8 cellular contexts compared by ENCODE assay signal in genomic region chr18:50280707-50281294, GRCh38. TPM values are rescaled to one million over a fixed set of nuclear protein-coding genes. Genes with fewer than 3 reads are reported as not detected.
A peak's percentile ranks its signal among the peaks of the same experiment; 100 is the strongest.
DNase-seq lines count a peak whose midpoint lies in the region; ATAC-seq, FAIRE-seq and TF ChIP-seq lines count a peak whose summit lies in the region.

No MANE protein-coding gene starts in this region.

- no peak for TF ChIP-seq CTCF in right atrium auricular region (IDR thresholded peaks at IDR 0.05)
- no peak for TF ChIP-seq CTCF in bronchial epithelial cell (IDR thresholded peaks at IDR 0.05; ENCODE audit: insufficient read depth, low read length, severe bottlenecking)

- intact Hi-C loops in left cardiac atrium (cut with DNase I) (no loop called here), aorta (cut with DNase I) (loop anchor here (10.0 kb wide), 4 partner anchors 94 to 914 kb away; partner anchors contain the start of genes SKA1 (in 2 of the 2), ACAA2 (in 1 of the 2), MEX3C (in 1 of the 2) and RPL17 (in 1 of the 2))

- peaks cover 0 to 29% of the 10 kb centered on the region in 2 donors for H3K4me1 ChIP-seq in right atrium auricular region
- peaks cover 24% of the 10 kb centered on the region for H3K4me1 ChIP-seq in mononuclear cell (ENCODE audit: insufficient read depth, low read length)
- H3K4me1 ChIP-seq in aorta (ENCODE audit: control insufficient read depth in 1 of 2, insufficient read depth in 2 of 2, low read length in 2 of 2): peaks cover 0 to 3% of the 10 kb centered on the region in 2 donors

- H3K9me3 ChIP-seq in right atrium auricular region (no peaks in the 10 kb centered on the region), mononuclear cell (ENCODE audit: low read depth, low read length) (no peaks in the 10 kb centered on the region), aorta (ENCODE audit: control insufficient read depth, low read length) (no peaks in the 10 kb centered on the region)

- FAIRE-seq in bronchial epithelial cell (lab: Jason Lieb, UNC): no peak

- no peaks in the 10 kb centered on the region for H3K27me3 ChIP-seq in right atrium auricular region
- H3K27me3 ChIP-seq in bronchial epithelial cell (ENCODE audit: control insufficient read depth, insufficient read depth, low read length): no peaks in the 10 kb centered on the region
- no peaks in the 10 kb centered on the region for H3K27me3 ChIP-seq in mononuclear cell (ENCODE audit: insufficient read depth, low read length)
- H3K27me3 ChIP-seq in aorta (ENCODE audit: control insufficient read depth in 1 of 2, insufficient read depth in 2 of 2, low read length in 1 of 2): no peaks in the 10 kb centered on the region

- DNase-seq in right atrium auricular region (ENCODE audit: low spot score): no peak
- no peak for DNase-seq in left cardiac atrium
- no peak for DNase-seq in bronchial epithelial cell (ENCODE audit: low read depth)
- DNase-seq in aorta: no peak
- no peak for DNase-seq in middle frontal gyrus (ENCODE audit: extremely low spot score, low spot score)
- no peak for DNase-seq in EL

- peaks cover 65% of the 10 kb centered on the region for H3K36me3 ChIP-seq in right atrium auricular region
- peaks cover 32% of the 10 kb centered on the region for H3K36me3 ChIP-seq in bronchial epithelial cell (ENCODE audit: control insufficient read depth, insufficient read depth, low read length)
- H3K36me3 ChIP-seq in aorta (ENCODE audit: control insufficient read depth in 1 of 2, insufficient read depth in 2 of 2, low read length in 1 of 2): peaks cover 0 to 13% of the 10 kb centered on the region in 2 donors

- 1% methylated on average over 16 of the region's 16 CpGs for WGBS in aorta, 2 donors

- ATAC-seq in left cardiac atrium: no peak
- no peak for ATAC-seq in aorta (ENCODE audit: low FRiP score)
- no peak for ATAC-seq in GM19455 (IDR thresholded peaks at IDR 0.05; ENCODE audit: unreplicated experiment)

- H3K27ac ChIP-seq in right atrium auricular region (peak overlapping the region; percentile 86 to 92), aorta (ENCODE audit: low read depth in 1 of 2, low read length in 2 of 2) (peak overlapping the region in 1 of 2 donors; percentile 75)

- H3K4me3 ChIP-seq in right atrium auricular region (peak overlapping the region; percentile 84 to 92), bronchial epithelial cell (ENCODE audit: low read depth, low read length) (peak overlapping the region; percentile 87), mononuclear cell (ENCODE audit: low read length) (peak overlapping the region; percentile 97), aorta (ENCODE audit: low read length in 2 of 2) (peak overlapping the region; percentile 33 to 80)

RNA-seq across cellular contexts. Expression of gene MBD1, which starts 0.5 kb away (rescaled TPM):
- total RNA-seq in right atrium auricular region (10 to 100 TPM; 47.9 to 77.1 TPM), left cardiac atrium (10 to 100 TPM; 47.5 to 60.7 TPM), bronchial epithelial cell (127 and 221 TPM in 2 replicates), mononuclear cell (41.6 TPM), aorta (10 to 100 TPM; 62.1 to 76.6 TPM)
- 10 to 100 TPM; 24.4 to 58.3 TPM for polyA plus RNA-seq in aorta

RNA-seq across cellular contexts. Expression of gene CXXC1, which starts 6.7 kb away (rescaled TPM):
- 10 to 100 TPM; 17.1 to 38.3 TPM for total RNA-seq in right atrium auricular region
- total RNA-seq in left cardiac atrium: 10 to 100 TPM; 33.6 to 37.1 TPM
- 32.6 and 40.1 TPM in 2 replicates for total RNA-seq in bronchial epithelial cell
- total RNA-seq in mononuclear cell: 46.9 TPM
- total RNA-seq in aorta: 10 to 100 TPM; 54.3 to 74.0 TPM
- polyA plus RNA-seq in aorta: 100 to 1,000 TPM in 1 of 2 donors, 10 to 100 TPM in 1; 33.2 to 169 TPM

RNA-seq across cellular contexts. Expression of gene CFAP53, which starts 14.5 kb away (rescaled TPM):
- under 1 TPM in 1 of 2 donors, not detected in 1; 0.30 TPM for total RNA-seq in right atrium auricular region
- under 1 TPM; 0.18 to 0.35 TPM for total RNA-seq in left cardiac atrium
- 0.26 and 1.3 TPM in 2 replicates for total RNA-seq in bronchial epithelial cell
- total RNA-seq in mononuclear cell: not detected
- under 1 TPM; 0.39 to 0.49 TPM for total RNA-seq in aorta
- polyA plus RNA-seq in aorta: under 1 TPM in 1 of 2 donors, not detected in 1; 0.61 TPM

Comparison
In these comparisons a context has a peak if more than half of its experiments do, and no peak if none do; other contexts are left out.
1. intact Hi-C loops: an anchor here in aorta (10.0 kb wide); none called in left cardiac atrium.